ENCODE assay signal across 26 cellular contexts in the genomic region with DNA sequence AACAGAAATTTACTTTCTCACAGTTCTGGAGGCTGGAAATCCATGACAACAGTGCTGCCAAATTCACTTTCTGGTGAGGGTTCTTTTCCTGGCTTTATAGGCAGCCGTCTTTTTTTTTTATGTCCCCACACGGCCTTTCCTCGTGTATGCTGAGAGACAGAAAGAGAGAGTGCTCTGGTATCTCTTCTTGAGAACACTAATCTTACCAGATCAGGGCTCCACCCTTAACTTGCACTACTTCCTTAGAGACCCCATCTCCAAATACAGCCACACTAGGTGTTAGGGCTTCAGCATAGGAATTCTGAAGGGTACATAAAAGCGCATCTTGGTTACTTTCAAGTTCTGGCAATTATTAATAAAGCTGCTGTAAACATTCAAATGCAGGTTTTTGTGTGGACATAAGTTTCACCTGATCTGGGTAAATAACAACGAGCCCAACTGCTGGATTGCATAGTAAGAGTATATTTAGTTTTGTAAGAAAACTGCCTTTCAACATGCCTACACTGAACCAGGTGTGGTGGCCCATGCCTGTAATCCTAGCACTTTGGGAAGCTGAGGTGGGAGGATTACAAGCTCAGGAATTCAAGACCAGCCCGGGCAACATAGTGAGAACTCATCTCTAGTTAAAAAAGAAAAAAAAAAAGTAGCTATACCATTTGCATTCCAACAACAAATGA.
"Had no signal": no experiment of that assay in that cellular context is flagged by ENCODE, and none has a peak within 500 bp of the region (broad histone marks: within the 10 kb centered on the region; RNA-seq: fewer than 3 reads in every experiment).

No MANE protein-coding gene starts in this region.

- H3K27me3 ChIP-seq: MG63 had no signal

- H3K4me3 Mint-ChIP-seq: activated CD4-positive, alpha-beta memory T cell treated with anti-CD3 and anti-CD28 coated beads, Interleukin-2, amount 10 ng/mL, durations not matched to agents 7 days and 5 days; activated CD4-positive, alpha-beta T cell treated with anti-CD3 and anti-CD28 coated beads for 36 hours; activated naive CD4-positive, alpha-beta T cell treated with anti-CD3 and anti-CD28 coated beads for 36 hours; activated naive CD8-positive, alpha-beta T cell; activated T-helper 17 cell treated with anti-CD3 and anti-CD28 coated beads, Interleukin-2, amount 50 U/mL, for 72 hours; brain; T-cell had no signal

- ATAC-seq: activated CD4-positive, alpha-beta T cell treated with anti-CD3 and anti-CD28 coated beads for 36 hours; activated T-helper 17 cell treated with anti-CD3 and anti-CD28 coated beads, Interleukin-2, amount 50 U/mL, for 72 hours; T-cell had no signal

- H3K27ac Mint-ChIP-seq: activated CD4-positive, alpha-beta memory T cell treated with anti-CD3 and anti-CD28 coated beads, Interleukin-2, amount 10 ng/mL, durations not matched to agents 7 days and 5 days; activated CD4-positive, alpha-beta T cell treated with anti-CD3 and anti-CD28 coated beads for 36 hours; activated naive CD4-positive, alpha-beta T cell treated with anti-CD3 and anti-CD28 coated beads for 36 hours; activated naive CD8-positive, alpha-beta T cell; activated T-helper 17 cell treated with anti-CD3 and anti-CD28 coated beads, Interleukin-2, amount 50 U/mL, for 72 hours; brain had no signal

- H3K27me3 Mint-ChIP-seq: activated CD4-positive, alpha-beta memory T cell treated with anti-CD3 and anti-CD28 coated beads, Interleukin-2, amount 10 ng/mL, durations not matched to agents 7 days and 5 days; activated CD4-positive, alpha-beta T cell treated with anti-CD3 and anti-CD28 coated beads for 36 hours; activated naive CD8-positive, alpha-beta T cell; activated T-helper 17 cell treated with anti-CD3 and anti-CD28 coated beads, Interleukin-2, amount 50 U/mL, for 72 hours; T-cell had no signal

- H3K36me3 ChIP-seq: MG63 had no signal

- H3K4me3 ChIP-seq: MG63 had no signal

- DNase-seq: activated CD4-positive, alpha-beta memory T cell treated with anti-CD3 and anti-CD28 coated beads, Interleukin-2, amount 10 ng/mL, durations not matched to agents 7 days and 5 days; activated CD4-positive, alpha-beta T cell treated with anti-CD3 and anti-CD28 coated beads for 36 hours; activated CD4-positive, alpha-beta T cell treated with anti-CD3 and anti-CD28 coated beads, Interleukin-2, amount 50 U/mL, for 1 hour; activated gamma-delta T cell; activated naive CD4-positive, alpha-beta T cell treated with anti-CD3 and anti-CD28 coated beads for 36 hours; activated T-cell treated with anti-CD3 and anti-CD28 coated beads for 4 hours; activated T-cell treated with anti-CD3 and anti-CD28 coated beads, Interleukin-2, amount 50 U/mL, for 48 hours; amygdala; cerebellar nuclear complex; MG63; MV-4-11; NCI-H1092 treated with DMSO at 0.1 percent for 48 hours; NCI-H1417 treated with DMSO at 0.1 percent for 48 hours; NCI-H1694 treated with DMSO at 0.1 percent for 48 hours; NCI-H2029 treated with DMSO at 0.1 percent for 48 hours; NCI-H345; NCI-H510A; NCI-H526 treated with DMSO at 0.1 percent for 48 hours; NCI-H82; SIG-M5; T-cell; T-helper 2 cell; T1000 had no signal

- H3K36me3 Mint-ChIP-seq: brain had no signal
